Comparison of ENCODE assay signal across 14 cellular contexts in genomic region chr5:138448481-138449398, GRCh38. TPM values are rescaled to one million over a fixed set of nuclear protein-coding genes. Genes with fewer than 3 reads are reported as not detected.
DNase-seq lines count a peak whose midpoint lies in the region; ATAC-seq and TF ChIP-seq lines count a peak whose summit lies in the region.
"Had no signal": no experiment of that assay in that cellular context is flagged by ENCODE, and none has a peak within 500 bp of the region (broad histone marks: within the 10 kb centered on the region; RNA-seq: fewer than 3 reads in every experiment).

No MANE protein-coding gene starts in this region.

- peak; percentile 22 for DNase-seq in NCI-H2029 (lab: John Stamatoyannopoulos, UW)
- no peak for DNase-seq in NCI-H2029 treated with DMSO at 0.1 percent for 48 hours (lab: John Stamatoyannopoulos, UW)
- DNase-seq in NCI-H2171 (lab: John Stamatoyannopoulos, UW): peak; percentile 43
- peak; percentile 20 to 52 for DNase-seq in cardiac fibroblast (ENCODE audit: low read depth in 2 of 2)
- DNase-seq in stimulated activated effector memory CD8-positive, alpha-beta T cell treated with anti-CD3 and anti-CD28 coated beads, Interleukin-12 subunit alpha, Interleukin-12 subunit beta, amount 100 ng/mL, for 72 hours (ENCODE audit: low spot score in 2 of 2): no peak
- DNase-seq in BE2C: no peak
- DNase-seq: KG1; lower lobe of right lung; stimulated activated CD4-positive, alpha-beta T cell treated with anti-CD3 and anti-CD28 coated beads, Interleukin-15, amount 100 ng/mL, for 24 hours; T-cell had no signal

- H3K9me3 ChIP-seq in neuron (ENCODE audit: low read length): no peaks in the 10 kb centered on the region
- H3K9me3 ChIP-seq in BE2C: no peaks in the 10 kb centered on the region
- H3K9me3 ChIP-seq: lower lobe of right lung, tibial artery had no signal

- H3K9me3 Mint-ChIP-seq in stimulated activated effector memory CD8-positive, alpha-beta T cell treated with anti-CD3 and anti-CD28 coated beads, Interleukin-12 subunit alpha, Interleukin-12 subunit beta, amount 100 ng/mL, for 72 hours: no peaks in the 10 kb centered on the region
- H3K9me3 Mint-ChIP-seq: activated T-helper 2 cell treated with anti-CD3 and anti-CD28 coated beads, Interferon-gamma antibody, Interleukin-2, Interleukin-4, amounts not matched to agents 10 μg/mL and 5 μg/mL and 100 μg/mL, durations not matched to agents 14 hours and 24 hours and 36 hours; T-cell had no signal

- no peaks in the 10 kb centered on the region for H3K36me3 Mint-ChIP-seq in stimulated activated effector memory CD8-positive, alpha-beta T cell treated with anti-CD3 and anti-CD28 coated beads, Interleukin-12 subunit alpha, Interleukin-12 subunit beta, amount 100 ng/mL, for 72 hours
- H3K36me3 Mint-ChIP-seq: T-cell had no signal

- ATAC-seq in stimulated activated effector memory CD8-positive, alpha-beta T cell treated with anti-CD3 and anti-CD28 coated beads, Interleukin-12 subunit alpha, Interleukin-12 subunit beta, amount 100 ng/mL, for 72 hours: no peak
- ATAC-seq in GM19324 (IDR thresholded peaks at IDR 0.05; ENCODE audit: low FRiP score, unreplicated experiment): no peak

- peaks cover 20% of the 10 kb centered on the region for H3K4me1 ChIP-seq in neuron (ENCODE audit: insufficient read depth, low read length)
- H3K4me1 ChIP-seq in BE2C: peaks cover 12% of the 10 kb centered on the region

- H3K27me3 ChIP-seq in neuron (ENCODE audit: insufficient read depth, low read length) (no peaks in the 10 kb centered on the region), BE2C (no peaks in the 10 kb centered on the region)
- H3K27me3 ChIP-seq: tibial artery had no signal

- H3K4me3 Mint-ChIP-seq in stimulated activated effector memory CD8-positive, alpha-beta T cell treated with anti-CD3 and anti-CD28 coated beads, Interleukin-12 subunit alpha, Interleukin-12 subunit beta, amount 100 ng/mL, for 72 hours: no peak overlapping the region
- H3K4me3 Mint-ChIP-seq: T-cell had no signal

- no peak overlapping the region for H3K27ac Mint-ChIP-seq in stimulated activated effector memory CD8-positive, alpha-beta T cell treated with anti-CD3 and anti-CD28 coated beads, Interleukin-12 subunit alpha, Interleukin-12 subunit beta, amount 100 ng/mL, for 72 hours
- H3K27ac Mint-ChIP-seq: activated T-helper 2 cell treated with anti-CD3 and anti-CD28 coated beads, Interferon-gamma antibody, Interleukin-2, Interleukin-4, amounts not matched to agents 10 μg/mL and 5 μg/mL and 100 μg/mL, durations not matched to agents 14 hours and 24 hours and 36 hours; T-cell had no signal

- H3K36me3 ChIP-seq in neuron (ENCODE audit: insufficient read depth, low read length): peaks cover 11% of the 10 kb centered on the region
- H3K36me3 ChIP-seq in BE2C: no peaks in the 10 kb centered on the region
- H3K36me3 ChIP-seq: lower lobe of right lung, tibial artery had no signal

- peaks cover 13% of the 10 kb centered on the region for H3K4me1 Mint-ChIP-seq in stimulated activated effector memory CD8-positive, alpha-beta T cell treated with anti-CD3 and anti-CD28 coated beads, Interleukin-12 subunit alpha, Interleukin-12 subunit beta, amount 100 ng/mL, for 72 hours

- no peak for TF ChIP-seq CTCF in cardiac fibroblast (IDR thresholded peaks at IDR 0.05; ENCODE audit: low read depth, low read length)
- TF ChIP-seq CTCF in BE2C (IDR thresholded peaks at IDR 0.05; ENCODE audit: low read depth, low read length): no peak

- no peak overlapping the region for H3K4me3 ChIP-seq in cardiac fibroblast (replicated peaks in 1 of 2; ENCODE audit: low read depth in 2 of 2, low read length in 2 of 2)
- H3K4me3 ChIP-seq in neuron (ENCODE audit: low read length): peak overlapping the region; percentile 47
- no peak overlapping the region for H3K4me3 ChIP-seq in BE2C (ENCODE audit: low read depth, low read length)
- H3K4me3 ChIP-seq: lower lobe of right lung, tibial artery had no signal

- no peak overlapping the region for H2AFZ ChIP-seq in neuron (ENCODE audit: low read depth, low read length)

RNA-seq across cellular contexts. Expression of gene REEP2, which starts 9.9 kb away (rescaled TPM):
- polyA plus RNA-seq in BE2C (2012; ENCODE audit: insufficient read depth, insufficient read length, low read depth): 98.2 TPM

RNA-seq across cellular contexts. Expression of gene EGR1, which starts 16.5 kb away (rescaled TPM):
- 12.0 TPM for polyA plus RNA-seq in BE2C (2012; ENCODE audit: insufficient read depth, insufficient read length, low read depth)

Comparison
In these comparisons a context has a peak if more than half of its experiments do, and no peak if none do; other contexts are left out.
1. DNase-seq: peak in NCI-H2029 (single experiment), NCI-H2171 (single experiment) and cardiac fibroblast (2 of 2); none in NCI-H2029 treated with DMSO at 0.1 percent for 48 hours (single experiment), stimulated activated effector memory CD8-positive, alpha-beta T cell treated with anti-CD3 and anti-CD28 coated beads, Interleukin-12 subunit alpha, Interleukin-12 subunit beta, amount 100 ng/mL, for 72 hours (0 of 2) and BE2C (single experiment).